In genomic region chr14:65373671-65374039, GRCh38 we compare ENCODE assay signal across 15 cellular contexts. TPM values are rescaled to one million over a fixed set of nuclear protein-coding genes. Genes with fewer than 3 reads are reported as not detected.
DNase-seq lines count a peak whose midpoint lies in the region; ATAC-seq, FAIRE-seq and TF ChIP-seq lines count a peak whose summit lies in the region.
"Had no signal": no experiment of that assay in that cellular context is flagged by ENCODE, and none has a peak within 500 bp of the region (broad histone marks: within the 10 kb centered on the region; RNA-seq: fewer than 3 reads in every experiment).

No MANE protein-coding gene starts in this region.

- no peak overlapping the region for H3K27ac Mint-ChIP-seq in nephron progenitor cell
- H3K27ac Mint-ChIP-seq: activated B cell treated with CpG ODN at 0.5 μM for 24 hours; stimulated activated effector memory CD8-positive, alpha-beta T cell treated with anti-CD3 and anti-CD28 coated beads, Interleukin-12 subunit alpha, Interleukin-12 subunit beta, amount 100 ng/mL, for 72 hours had no signal

- TF ChIP-seq CTCF in bronchial epithelial cell (IDR thresholded peaks at IDR 0.05; ENCODE audit: insufficient read depth, low read length, severe bottlenecking) (peak; percentile 7), nephron progenitor cell (IDR thresholded peaks at IDR 0.05) (no peak)

- H3K9me3 ChIP-seq in mucosa of stomach (ENCODE audit: control insufficient read depth, low read length) = no peaks in the 10 kb centered on the region

- H3K4me1 ChIP-seq in mucosa of stomach (ENCODE audit: control insufficient read depth, insufficient read depth, low read length) = peaks cover 15% of the 10 kb centered on the region

- peak; percentile 63 for DNase-seq in AG20443 (ENCODE audit: low spot score)
- peak; percentile 52 for DNase-seq in M059J (ENCODE audit: low read depth)
- DNase-seq in bronchial epithelial cell (ENCODE audit: low read depth) = no peak
- no peak for DNase-seq in kidney glomerular epithelial cell (lab: John Stamatoyannopoulos, UW)
- DNase-seq in nephron progenitor cell = no peak
- DNase-seq: activated B cell treated with CpG ODN at 0.5 μM for 24 hours; activated gamma-delta T cell; CD4-positive, alpha-beta memory T cell; glutamatergic neuron; NCI-H2029 had no signal

- no peaks in the 10 kb centered on the region for H3K27me3 ChIP-seq in bronchial epithelial cell (ENCODE audit: control insufficient read depth, insufficient read depth, low read length)
- no peaks in the 10 kb centered on the region for H3K27me3 ChIP-seq in mucosa of stomach (ENCODE audit: control insufficient read depth, insufficient read depth, low read length)

- H3K9ac ChIP-seq in mucosa of stomach (ENCODE audit: low read length) = peak overlapping the region; percentile 19

- no peaks in the 10 kb centered on the region for H3K36me3 ChIP-seq in bronchial epithelial cell (ENCODE audit: control insufficient read depth, insufficient read depth, low read length)
- H3K36me3 ChIP-seq in mucosa of stomach (ENCODE audit: control insufficient read depth, insufficient read depth, low read length) = no peaks in the 10 kb centered on the region

- H3K4me3 Mint-ChIP-seq in nephron progenitor cell = no peak overlapping the region
- H3K4me3 Mint-ChIP-seq: activated B cell treated with CpG ODN at 0.5 μM for 24 hours; stimulated activated effector memory CD8-positive, alpha-beta T cell treated with anti-CD3 and anti-CD28 coated beads, Interleukin-12 subunit alpha, Interleukin-12 subunit beta, amount 100 ng/mL, for 72 hours had no signal

- H3K27me3 Mint-ChIP-seq in nephron progenitor cell (ENCODE audit: low read depth, poor library complexity) = peaks cover 2% of the 10 kb centered on the region
- H3K27me3 Mint-ChIP-seq: activated B cell treated with CpG ODN at 0.5 μM for 24 hours; CD4-positive, alpha-beta memory T cell had no signal

- H3K4me3 ChIP-seq in bronchial epithelial cell (ENCODE audit: low read depth, low read length) = no peak overlapping the region
- H3K4me3 ChIP-seq in mucosa of stomach (ENCODE audit: low read length) = no peak overlapping the region

- H3K9me3 Mint-ChIP-seq in nephron progenitor cell = no peaks in the 10 kb centered on the region
- H3K9me3 Mint-ChIP-seq: activated B cell treated with CpG ODN at 0.5 μM for 24 hours; stimulated activated effector memory CD8-positive, alpha-beta T cell treated with anti-CD3 and anti-CD28 coated beads, Interleukin-12 subunit alpha, Interleukin-12 subunit beta, amount 100 ng/mL, for 72 hours had no signal

- no peak for FAIRE-seq in bronchial epithelial cell (lab: Jason Lieb, UNC)
- FAIRE-seq: colon had no signal

- no peaks in the 10 kb centered on the region for H3K36me3 Mint-ChIP-seq in nephron progenitor cell (ENCODE audit: low read depth)
- H3K36me3 Mint-ChIP-seq: CD4-positive, alpha-beta memory T cell had no signal

- peaks cover 4% of the 10 kb centered on the region for H3K4me1 Mint-ChIP-seq in nephron progenitor cell

- no peak for ATAC-seq in HG03457 (IDR thresholded peaks at IDR 0.05; ENCODE audit: unreplicated experiment)
- no peak for ATAC-seq in GM21576 (IDR thresholded peaks at IDR 0.05; ENCODE audit: unreplicated experiment)
- ATAC-seq: stimulated activated effector memory CD8-positive, alpha-beta T cell treated with anti-CD3 and anti-CD28 coated beads, Interleukin-12 subunit alpha, Interleukin-12 subunit beta, amount 100 ng/mL, for 72 hours had no signal

RNA-seq across cellular contexts. Expression of gene FUT8, which starts 38.9 kb away (rescaled TPM):
- total RNA-seq in M059J (2014; rRNA removed; shearing (Covaris generic)) = 86.5 and 109 TPM in 2 replicates
- 16.3 and 27.5 TPM in 2 replicates for total RNA-seq in bronchial epithelial cell

Comparison
In these comparisons a context has a peak if more than half of its experiments do, and no peak if none do; other contexts are left out.
1. DNase-seq: peak in AG20443 (single experiment) and M059J (single experiment); none in bronchial epithelial cell (single experiment), kidney glomerular epithelial cell (single experiment) and nephron progenitor cell (single experiment).